Comparison of ENCODE assay signal across 1 cellular context in the genomic region with DNA sequence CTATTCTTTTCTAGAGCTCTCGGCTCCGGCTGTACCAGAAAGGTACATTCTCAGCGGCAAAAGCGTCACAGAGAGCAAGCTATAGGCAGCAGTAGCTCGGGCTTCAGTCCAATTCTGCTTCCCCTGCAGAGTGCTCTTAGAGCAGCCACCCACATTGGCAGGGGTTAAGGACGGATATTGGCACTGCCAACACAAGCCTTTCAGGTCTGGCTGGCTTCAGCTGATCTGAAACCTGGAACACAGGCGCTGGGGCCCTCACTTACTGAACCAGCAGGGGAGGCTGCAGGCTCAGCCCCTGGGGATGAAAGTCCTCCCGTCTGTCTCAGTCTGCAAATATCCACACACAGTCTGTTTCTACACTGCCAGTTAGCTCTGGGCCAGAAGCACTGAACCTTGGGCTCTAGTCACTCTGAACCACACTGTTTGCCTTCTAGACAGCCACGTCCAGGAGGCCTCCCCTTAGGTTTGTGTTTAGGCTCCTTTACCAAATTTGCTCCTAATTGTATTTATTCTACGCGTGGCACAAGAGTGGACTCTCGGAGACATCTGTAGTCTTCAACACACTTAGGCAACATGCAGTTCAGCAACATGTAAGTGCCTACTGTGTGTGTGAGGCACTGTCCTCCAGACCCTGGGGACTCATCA.
TF ChIP-seq lines count a peak whose summit lies in the region.

No MANE protein-coding gene starts in this region.

TF ChIP-seq in HepG2, 621 proteins besides CTCF, POLR2A, EP300 and RAD21 (continued from another document and continues in another):
- TF ChIP-seq, protein P1, sequence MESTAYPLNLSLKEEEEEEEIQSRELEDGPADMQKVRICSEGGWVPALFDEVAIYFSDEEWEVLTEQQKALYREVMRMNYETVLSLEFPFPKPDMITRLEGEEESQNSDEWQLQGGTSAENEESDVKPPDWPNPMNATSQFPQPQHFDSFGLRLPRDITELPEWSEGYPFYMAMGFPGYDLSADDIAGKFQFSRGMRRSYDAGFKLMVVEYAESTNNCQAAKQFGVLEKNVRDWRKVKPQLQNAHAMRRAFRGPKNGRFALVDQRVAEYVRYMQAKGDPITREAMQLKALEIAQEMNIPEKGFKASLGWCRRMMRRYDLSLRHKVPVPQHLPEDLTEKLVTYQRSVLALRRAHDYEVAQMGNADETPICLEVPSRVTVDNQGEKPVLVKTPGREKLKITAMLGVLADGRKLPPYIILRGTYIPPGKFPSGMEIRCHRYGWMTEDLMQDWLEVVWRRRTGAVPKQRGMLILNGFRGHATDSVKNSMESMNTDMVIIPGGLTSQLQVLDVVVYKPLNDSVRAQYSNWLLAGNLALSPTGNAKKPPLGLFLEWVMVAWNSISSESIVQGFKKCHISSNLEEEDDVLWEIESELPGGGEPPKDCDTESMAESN (CRISPR knock-in tag; conservative IDR thresholded peaks at IDR 0.05), result peak; percentile 50; the same call in 1 of the 2 replicates
- TF ChIP-seq RXRA (CRISPR knock-in tag; IDR thresholded peaks at IDR 0.05) (peak; percentile 61), RFX5 (IDR thresholded peaks at IDR 0.05; ENCODE audit: low read depth, low read length) (no peak), ZKSCAN8 (CRISPR knock-in tag; IDR thresholded peaks at IDR 0.05; ENCODE audit: borderline replicate concordance) (peak; percentile 80; the same call in 1 of the 2 replicates), RBM39 (IDR thresholded peaks at IDR 0.05; ENCODE audit: low read depth, low read length, poor library complexity, severe bottlenecking) (no peak), SOX13 (IDR thresholded peaks at IDR 0.05) (no peak), SOX13 (CRISPR knock-in tag; conservative IDR thresholded peaks at IDR 0.05 in 1 of 2, IDR thresholded peaks at IDR 0.05 in 1 of 2) (peak in 1 of 2 experiments; percentile 35; a peak in 1 of 4 replicates), ELF3 (CRISPR knock-in tag; IDR thresholded peaks at IDR 0.05) (peak; percentile 53; the same call in 1 of the 2 replicates), SOX5 (CRISPR knock-in tag; IDR thresholded peaks at IDR 0.05; ENCODE audit: borderline replicate concordance) (no peak), ZNF468 (CRISPR knock-in tag; IDR thresholded peaks at IDR 0.05) (no peak), NAIF1 (CRISPR knock-in tag; IDR thresholded peaks at IDR 0.05; ENCODE audit: borderline replicate concordance) (no peak), MED1 (CRISPR knock-in tag; IDR thresholded peaks at IDR 0.05) (peak; percentile 48; the same call in 1 of the 2 replicates), MEF2D (CRISPR knock-in tag; IDR thresholded peaks at IDR 0.05) (0 out of 2 replicates have a peak, but pooled peaks have one; percentile 56), PHF21A (CRISPR knock-in tag; IDR thresholded peaks at IDR 0.05) (peak; percentile 85), FOXC1 (CRISPR knock-in tag; IDR thresholded peaks at IDR 0.05; ENCODE audit: borderline replicate concordance) (peak; percentile 74; the same call in 1 of the 2 replicates), ZNF12 (CRISPR knock-in tag; IDR thresholded peaks at IDR 0.05) (peak; percentile 53; the same call in 1 of the 2 replicates), RNF2 (conservative IDR thresholded peaks at IDR 0.05; ENCODE audit: low read depth) (no peak), ZNF337 (CRISPR knock-in tag; IDR thresholded peaks at IDR 0.05; ENCODE audit: borderline replicate concordance, low read depth) (no peak), ZNF543 (CRISPR knock-in tag; IDR thresholded peaks at IDR 0.05) (no peak), XRCC5 (optimal IDR thresholded peaks at IDR 0.05; ENCODE audit: low read length) (peak; percentile 95), ZMYM3 (CRISPR knock-in tag; IDR thresholded peaks at IDR 0.05) (peak; percentile 15; the same call in 1 of the 2 replicates), SIN3B (IDR thresholded peaks at IDR 0.05; ENCODE audit: low read length) (peak; percentile 46; the same call in 1 of the 2 replicates), ZNF761 (CRISPR knock-in tag; conservative IDR thresholded peaks at IDR 0.05) (peak; percentile 67; the same call in 1 of the 2 replicates), ARHGAP35 (CRISPR knock-in tag; IDR thresholded peaks at IDR 0.05; ENCODE audit: borderline replicate concordance) (0 out of 2 replicates have a peak, but pooled peaks have one; percentile 43), SIX1 (CRISPR knock-in tag; IDR thresholded peaks at IDR 0.05; ENCODE audit: borderline replicate concordance) (no peak), ZNF782 (CRISPR knock-in tag; IDR thresholded peaks at IDR 0.05; ENCODE audit: borderline replicate concordance) (peak; percentile 76; the same call in 1 of the 2 replicates), YY1 (IDR thresholded peaks at IDR 0.05; ENCODE audit: insufficient read depth, insufficient replicate concordance, low read depth, low read length) (peak; percentile 21), GATAD1 (CRISPR knock-in tag; IDR thresholded peaks at IDR 0.05) (peak; percentile 42; the same call in 1 of the 2 replicates), ZNF607 (CRISPR knock-in tag; IDR thresholded peaks at IDR 0.05; ENCODE audit: borderline replicate concordance) (no peak; the same call in 1 of the 2 replicates), MYC (CRISPR knock-in tag; IDR thresholded peaks at IDR 0.05; ENCODE audit: borderline replicate concordance) (no peak), KDM3A (CRISPR knock-in tag; IDR thresholded peaks at IDR 0.05; ENCODE audit: low read depth) (peak; percentile 92; the same call in 1 of the 2 replicates), SATB2 (CRISPR knock-in tag; IDR thresholded peaks at IDR 0.05) (no peak), ZNF264 (CRISPR knock-in tag; IDR thresholded peaks at IDR 0.05) (peak; percentile 29; the same call in 1 of the 2 replicates), NFKBIZ (CRISPR knock-in tag; IDR thresholded peaks at IDR 0.05) (no peak), NFE2 (CRISPR knock-in tag; IDR thresholded peaks at IDR 0.05) (no peak), ZNF207 (IDR thresholded peaks at IDR 0.05; ENCODE audit: borderline replicate concordance) (no peak), FOXM1 (CRISPR knock-in tag; IDR thresholded peaks at IDR 0.05) (no peak), ZNF878 (CRISPR knock-in tag; IDR thresholded peaks at IDR 0.05) (peak; percentile 81; the same call in 1 of the 2 replicates), ZBTB20 (CRISPR knock-in tag; IDR thresholded peaks at IDR 0.05; ENCODE audit: borderline replicate concordance, low read depth) (no peak), ZFP62 (CRISPR knock-in tag; IDR thresholded peaks at IDR 0.05) (no peak), TCF7 (IDR thresholded peaks at IDR 0.05; ENCODE audit: low read depth) (0 out of 2 replicates have a peak, but pooled peaks have one; percentile 7), GATAD2A (CRISPR knock-in tag; IDR thresholded peaks at IDR 0.05) (peak; percentile 62), ZNF432 (CRISPR knock-in tag; IDR thresholded peaks at IDR 0.05; ENCODE audit: borderline replicate concordance) (no peak), ZNF282 (IDR thresholded peaks at IDR 0.05; ENCODE audit: partially characterized antibody) (no peak)
- TF ChIP-seq, protein P2, sequence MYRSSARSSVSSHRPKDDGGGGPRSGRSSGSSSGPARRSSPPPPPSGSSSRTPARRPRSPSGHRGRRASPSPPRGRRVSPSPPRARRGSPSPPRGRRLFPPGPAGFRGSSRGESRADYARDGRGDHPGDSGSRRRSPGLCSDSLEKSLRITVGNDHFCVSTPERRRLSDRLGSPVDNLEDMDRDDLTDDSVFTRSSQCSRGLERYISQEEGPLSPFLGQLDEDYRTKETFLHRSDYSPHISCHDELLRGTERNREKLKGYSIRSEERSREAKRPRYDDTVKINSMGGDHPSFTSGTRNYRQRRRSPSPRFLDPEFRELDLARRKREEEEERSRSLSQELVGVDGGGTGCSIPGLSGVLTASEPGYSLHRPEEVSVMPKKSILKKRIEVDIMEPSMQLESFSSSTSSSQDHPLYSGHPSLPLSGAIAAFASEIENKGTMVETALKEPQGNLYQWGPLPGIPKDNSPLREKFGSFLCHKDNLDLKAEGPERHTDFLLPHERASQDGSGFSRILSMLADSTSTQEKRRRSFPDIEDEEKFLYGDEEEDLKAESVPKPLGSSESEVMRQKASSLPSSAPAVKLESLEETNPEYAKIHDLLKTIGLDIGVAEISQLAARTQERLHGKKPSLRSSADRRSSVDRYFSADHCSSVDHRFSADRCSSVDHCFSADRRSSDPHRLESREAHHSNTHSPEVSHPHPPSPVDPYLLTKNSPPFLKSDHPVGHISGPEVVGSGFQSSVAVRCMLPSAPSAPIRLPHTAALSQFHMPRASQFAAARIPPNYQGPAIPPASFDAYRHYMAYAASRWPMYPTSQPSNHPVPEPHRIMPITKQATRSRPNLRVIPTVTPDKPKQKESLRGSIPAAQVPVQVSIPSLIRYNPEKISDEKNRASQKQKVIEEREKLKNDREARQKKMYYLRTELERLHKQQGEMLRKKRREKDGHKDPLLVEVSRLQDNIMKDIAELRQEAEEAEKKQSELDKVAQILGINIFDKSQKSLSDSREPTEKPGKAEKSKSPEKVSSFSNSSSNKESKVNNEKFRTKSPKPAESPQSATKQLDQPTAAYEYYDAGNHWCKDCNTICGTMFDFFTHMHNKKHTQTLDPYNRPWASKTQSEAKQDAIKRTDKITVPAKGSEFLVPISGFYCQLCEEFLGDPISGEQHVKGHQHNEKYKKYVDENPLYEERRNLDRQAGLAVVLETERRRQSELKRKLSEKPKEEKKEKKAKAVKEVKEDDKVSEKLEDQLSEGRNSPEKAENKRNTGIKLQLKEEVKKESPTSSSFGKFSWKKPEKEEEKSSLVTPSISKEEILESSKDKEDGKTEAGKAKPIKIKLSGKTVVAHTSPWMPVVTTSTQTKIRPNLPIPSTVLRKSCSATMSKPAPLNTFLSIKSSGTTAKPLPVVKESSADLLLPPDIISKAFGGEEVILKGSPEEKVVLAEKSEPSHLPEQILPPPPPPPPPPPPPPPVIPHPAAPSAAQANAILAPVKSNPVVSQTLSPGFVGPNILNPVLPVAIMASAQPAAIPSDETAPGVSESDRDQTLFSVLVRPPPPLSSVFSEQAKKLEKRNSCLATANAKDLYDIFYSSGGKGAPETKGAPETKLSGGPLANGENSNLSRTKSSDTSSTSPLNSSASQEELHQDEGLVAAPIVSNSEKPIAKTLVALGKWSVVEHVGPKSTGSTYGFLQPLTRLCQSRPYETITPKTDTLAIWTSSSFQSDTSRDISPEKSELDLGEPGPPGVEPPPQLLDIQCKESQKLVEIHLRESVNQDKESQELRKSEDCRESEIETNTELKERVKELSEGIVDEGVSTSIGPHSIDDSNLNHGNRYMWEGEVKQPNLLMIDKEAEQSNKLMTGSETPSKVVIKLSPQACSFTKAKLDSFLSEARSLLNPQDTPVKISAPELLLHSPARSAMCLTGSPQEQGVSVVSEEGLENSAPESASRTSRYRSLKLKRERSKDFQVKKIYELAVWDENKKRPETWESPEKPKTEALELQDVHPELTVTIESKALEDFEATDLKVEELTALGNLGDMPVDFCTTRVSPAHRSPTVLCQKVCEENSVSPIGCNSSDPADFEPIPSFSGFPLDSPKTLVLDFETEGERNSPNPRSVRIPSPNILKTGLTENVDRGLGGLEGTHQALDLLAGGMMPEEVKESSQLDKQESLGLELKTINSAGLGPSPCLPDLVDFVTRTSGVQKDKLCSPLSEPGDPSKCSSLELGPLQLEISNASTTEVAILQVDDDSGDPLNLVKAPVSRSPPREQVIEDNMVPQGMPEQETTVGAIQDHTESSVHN (CRISPR knock-in tag; IDR thresholded peaks at IDR 0.05), result no peak
- TF ChIP-seq, protein P3, sequence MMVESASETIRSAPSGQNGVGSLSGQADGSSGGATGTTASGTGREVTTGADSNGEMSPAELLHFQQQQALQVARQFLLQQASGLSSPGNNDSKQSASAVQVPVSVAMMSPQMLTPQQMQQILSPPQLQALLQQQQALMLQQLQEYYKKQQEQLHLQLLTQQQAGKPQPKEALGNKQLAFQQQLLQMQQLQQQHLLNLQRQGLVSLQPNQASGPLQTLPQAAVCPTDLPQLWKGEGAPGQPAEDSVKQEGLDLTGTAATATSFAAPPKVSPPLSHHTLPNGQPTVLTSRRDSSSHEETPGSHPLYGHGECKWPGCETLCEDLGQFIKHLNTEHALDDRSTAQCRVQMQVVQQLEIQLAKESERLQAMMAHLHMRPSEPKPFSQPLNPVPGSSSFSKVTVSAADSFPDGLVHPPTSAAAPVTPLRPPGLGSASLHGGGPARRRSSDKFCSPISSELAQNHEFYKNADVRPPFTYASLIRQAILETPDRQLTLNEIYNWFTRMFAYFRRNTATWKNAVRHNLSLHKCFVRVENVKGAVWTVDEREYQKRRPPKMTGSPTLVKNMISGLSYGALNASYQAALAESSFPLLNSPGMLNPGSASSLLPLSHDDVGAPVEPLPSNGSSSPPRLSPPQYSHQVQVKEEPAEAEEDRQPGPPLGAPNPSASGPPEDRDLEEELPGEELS (CRISPR knock-in tag; IDR thresholded peaks at IDR 0.05), result peak; percentile 61
- TF ChIP-seq, protein P4, sequence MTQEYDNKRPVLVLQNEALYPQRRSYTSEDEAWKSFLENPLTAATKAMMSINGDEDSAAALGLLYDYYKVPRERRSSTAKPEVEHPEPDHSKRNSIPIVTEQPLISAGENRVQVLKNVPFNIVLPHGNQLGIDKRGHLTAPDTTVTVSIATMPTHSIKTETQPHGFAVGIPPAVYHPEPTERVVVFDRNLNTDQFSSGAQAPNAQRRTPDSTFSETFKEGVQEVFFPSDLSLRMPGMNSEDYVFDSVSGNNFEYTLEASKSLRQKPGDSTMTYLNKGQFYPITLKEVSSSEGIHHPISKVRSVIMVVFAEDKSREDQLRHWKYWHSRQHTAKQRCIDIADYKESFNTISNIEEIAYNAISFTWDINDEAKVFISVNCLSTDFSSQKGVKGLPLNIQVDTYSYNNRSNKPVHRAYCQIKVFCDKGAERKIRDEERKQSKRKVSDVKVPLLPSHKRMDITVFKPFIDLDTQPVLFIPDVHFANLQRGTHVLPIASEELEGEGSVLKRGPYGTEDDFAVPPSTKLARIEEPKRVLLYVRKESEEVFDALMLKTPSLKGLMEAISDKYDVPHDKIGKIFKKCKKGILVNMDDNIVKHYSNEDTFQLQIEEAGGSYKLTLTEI (CRISPR knock-in tag; conservative IDR thresholded peaks at IDR 0.05), result no peak
- TF ChIP-seq, protein P5, sequence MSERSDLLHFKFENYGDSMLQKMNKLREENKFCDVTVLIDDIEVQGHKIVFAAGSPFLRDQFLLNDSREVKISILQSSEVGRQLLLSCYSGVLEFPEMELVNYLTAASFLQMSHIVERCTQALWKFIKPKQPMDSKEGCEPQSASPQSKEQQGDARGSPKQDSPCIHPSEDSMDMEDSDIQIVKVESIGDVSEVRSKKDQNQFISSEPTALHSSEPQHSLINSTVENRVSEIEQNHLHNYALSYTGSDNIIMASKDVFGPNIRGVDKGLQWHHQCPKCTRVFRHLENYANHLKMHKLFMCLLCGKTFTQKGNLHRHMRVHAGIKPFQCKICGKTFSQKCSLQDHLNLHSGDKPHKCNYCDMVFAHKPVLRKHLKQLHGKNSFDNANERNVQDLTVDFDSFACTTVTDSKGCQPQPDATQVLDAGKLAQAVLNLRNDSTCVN (CRISPR knock-in tag; IDR thresholded peaks at IDR 0.05; ENCODE audit: borderline replicate concordance), result peak; percentile 64; the same call in 1 of the 2 replicates
- TF ChIP-seq, protein P6, sequence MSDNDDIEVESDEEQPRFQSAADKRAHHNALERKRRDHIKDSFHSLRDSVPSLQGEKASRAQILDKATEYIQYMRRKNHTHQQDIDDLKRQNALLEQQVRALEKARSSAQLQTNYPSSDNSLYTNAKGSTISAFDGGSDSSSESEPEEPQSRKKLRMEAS (IDR thresholded peaks at IDR 0.05), result no peak
- TF ChIP-seq, protein P7, sequence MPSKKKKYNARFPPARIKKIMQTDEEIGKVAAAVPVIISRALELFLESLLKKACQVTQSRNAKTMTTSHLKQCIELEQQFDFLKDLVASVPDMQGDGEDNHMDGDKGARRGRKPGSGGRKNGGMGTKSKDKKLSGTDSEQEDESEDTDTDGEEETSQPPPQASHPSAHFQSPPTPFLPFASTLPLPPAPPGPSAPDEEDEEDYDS (CRISPR knock-in tag; IDR thresholded peaks at IDR 0.05), result peak; percentile 48; the same call in 1 of the 2 replicates
